Comparison of ENCODE assay signal across 22 cellular contexts in the genomic region with DNA sequence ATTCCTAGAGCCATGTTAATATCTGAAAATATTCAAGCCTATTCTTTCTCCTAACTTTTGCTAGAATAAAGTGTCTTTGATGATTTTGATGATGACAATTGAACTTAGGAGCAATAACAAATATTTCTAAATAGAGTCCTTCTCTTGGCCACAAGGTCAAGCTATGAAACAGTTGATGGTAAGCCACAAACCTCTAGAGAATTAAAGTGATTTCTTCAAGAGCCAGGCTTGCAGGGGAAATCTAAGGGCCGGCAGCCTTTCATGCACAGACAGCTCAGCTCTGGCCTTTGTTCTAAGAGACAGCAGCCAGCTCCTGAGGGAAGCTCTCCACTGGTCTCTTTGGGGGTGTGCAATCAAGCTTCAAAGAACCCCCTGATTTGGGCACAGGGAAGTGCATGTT. TPM values are rescaled to one million over a fixed set of nuclear protein-coding genes. Genes with fewer than 3 reads are reported as not detected.
"Had no signal": no experiment of that assay in that cellular context is flagged by ENCODE, and none has a peak within 500 bp of the region (broad histone marks: within the 10 kb centered on the region; RNA-seq: fewer than 3 reads in every experiment).

No MANE protein-coding gene starts in this region.

- H3K36me3 Mint-ChIP-seq: stimulated activated naive B cell treated with anti-CD40 and anti-IgM and Interleukin-4, amounts not matched to agents 10 μg/mL and 1 μg/mL and 100 μg/mL, for 72 hours had no signal

- DNase-seq: colonic mucosa; dermis blood vessel endothelial cell; esophagus squamous epithelium; heart left ventricle; hippocampal formation; kidney glomerular epithelial cell; mesendoderm; naive thymus-derived CD4-positive, alpha-beta T cell; nephron progenitor cell; nucleus accumbens; ovary; right cardiac atrium; spleen; stimulated activated CD4-positive, alpha-beta T cell treated with anti-CD3 and anti-CD28 coated beads, Interleukin-15, amount 100 ng/mL, for 24 hours; stimulated activated CD4-positive, alpha-beta T cell treated with anti-CD3 and anti-CD28 coated beads, Interleukin-1b, Interleukin-23, amount 100 ng/mL, for 48 hours; stimulated activated CD4-positive, alpha-beta T cell treated with anti-CD3 and anti-CD28 coated beads, Interleukin-4, amount 100 ng/mL, for 24 hours; stimulated activated naive B cell treated with anti-CD40 and anti-IgM and Interleukin-4, amounts not matched to agents 10 μg/mL and 1 μg/mL and 100 μg/mL, for 72 hours; stimulated activated naive CD8-positive, alpha-beta T cell treated with anti-CD3 and anti-CD28 coated beads, Interleukin-15, amount 100 ng/mL, for 72 hours; transverse colon had no signal

- H3K27me3 Mint-ChIP-seq: central memory CD8-positive, alpha-beta T cell; naive thymus-derived CD4-positive, alpha-beta T cell; stimulated activated naive CD8-positive, alpha-beta T cell treated with anti-CD3 and anti-CD28 coated beads, Interleukin-15, amount 100 ng/mL, for 72 hours had no signal

- H3K4me3 Mint-ChIP-seq: central memory CD8-positive, alpha-beta T cell; naive thymus-derived CD4-positive, alpha-beta T cell; nephron progenitor cell; stimulated activated naive B cell treated with anti-CD40 and anti-IgM and Interleukin-4, amounts not matched to agents 10 μg/mL and 1 μg/mL and 100 μg/mL, for 72 hours; stimulated activated naive CD8-positive, alpha-beta T cell treated with anti-CD3 and anti-CD28 coated beads, Interleukin-15, amount 100 ng/mL, for 72 hours had no signal

- H3K27ac Mint-ChIP-seq: naive thymus-derived CD4-positive, alpha-beta T cell; nephron progenitor cell; stimulated activated naive B cell treated with anti-CD40 and anti-IgM and Interleukin-4, amounts not matched to agents 10 μg/mL and 1 μg/mL and 100 μg/mL, for 72 hours had no signal

- H3K4me3 ChIP-seq: colonic mucosa, esophagus squamous epithelium, heart left ventricle, ovary, spleen, thoracic aorta, transverse colon had no signal

- H3K4me1 Mint-ChIP-seq: central memory CD8-positive, alpha-beta T cell; stimulated activated naive B cell treated with anti-CD40 and anti-IgM and Interleukin-4, amounts not matched to agents 10 μg/mL and 1 μg/mL and 100 μg/mL, for 72 hours had no signal

- ATAC-seq: heart left ventricle; naive thymus-derived CD4-positive, alpha-beta T cell; right cardiac atrium; stimulated activated naive B cell treated with anti-CD40 and anti-IgM and Interleukin-4, amounts not matched to agents 10 μg/mL and 1 μg/mL and 100 μg/mL, for 72 hours; stimulated activated naive CD8-positive, alpha-beta T cell treated with anti-CD3 and anti-CD28 coated beads, Interleukin-15, amount 100 ng/mL, for 72 hours had no signal

RNA-seq across cellular contexts. Expression of gene SUSD4, which starts 59.0 kb away (rescaled TPM):
- total RNA-seq: glomerular endothelial cell had no signal
